Comparison of ENCODE assay signal across 1 cellular context in the genomic region with DNA sequence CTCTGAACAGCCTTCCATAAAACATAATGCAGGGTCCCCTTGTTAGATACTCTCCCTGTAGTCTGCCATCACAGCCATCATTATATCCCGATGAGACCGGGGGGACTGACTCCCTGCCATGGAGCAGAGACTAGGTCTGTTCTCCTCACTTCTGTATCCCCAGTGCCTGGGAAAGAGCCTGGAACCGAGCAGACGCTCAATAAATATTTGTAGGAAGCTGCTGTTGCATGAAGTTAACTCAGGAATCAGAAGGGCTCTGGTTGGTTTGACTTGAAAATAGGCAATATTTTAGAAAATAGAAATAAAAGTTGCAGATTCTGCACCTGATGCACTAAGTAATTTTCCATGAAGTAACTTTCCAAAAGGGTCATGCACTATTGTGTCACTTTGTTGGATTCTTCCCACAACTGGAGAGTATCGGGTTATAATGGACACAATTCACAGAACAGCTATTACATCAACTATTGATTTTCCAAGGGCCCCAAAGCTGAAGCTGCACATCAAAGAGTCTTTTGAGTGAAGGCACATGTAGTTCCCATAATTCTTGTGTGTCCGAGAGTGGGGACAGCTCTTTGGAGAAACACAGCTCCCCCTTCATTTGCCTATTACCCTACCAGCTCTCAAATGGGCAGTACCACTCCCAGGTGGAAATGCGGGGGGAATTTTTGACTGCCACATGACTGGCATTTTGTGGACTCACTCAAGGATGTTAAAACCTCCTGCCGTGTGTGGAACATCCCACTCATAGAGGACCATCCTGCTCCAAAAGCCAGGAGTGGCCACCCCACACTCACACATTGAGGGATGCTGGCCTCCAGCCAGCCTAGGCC.
TF ChIP-seq lines count a peak whose summit lies in the region.

No MANE protein-coding gene starts in this region.

TF ChIP-seq in HepG2, 621 proteins besides CTCF, POLR2A, EP300 and RAD21 (continued from another document):
- TF ChIP-seq, protein P1, sequence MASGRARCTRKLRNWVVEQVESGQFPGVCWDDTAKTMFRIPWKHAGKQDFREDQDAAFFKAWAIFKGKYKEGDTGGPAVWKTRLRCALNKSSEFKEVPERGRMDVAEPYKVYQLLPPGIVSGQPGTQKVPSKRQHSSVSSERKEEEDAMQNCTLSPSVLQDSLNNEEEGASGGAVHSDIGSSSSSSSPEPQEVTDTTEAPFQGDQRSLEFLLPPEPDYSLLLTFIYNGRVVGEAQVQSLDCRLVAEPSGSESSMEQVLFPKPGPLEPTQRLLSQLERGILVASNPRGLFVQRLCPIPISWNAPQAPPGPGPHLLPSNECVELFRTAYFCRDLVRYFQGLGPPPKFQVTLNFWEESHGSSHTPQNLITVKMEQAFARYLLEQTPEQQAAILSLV (CRISPR knock-in tag; IDR thresholded peaks at IDR 0.05; ENCODE audit: borderline replicate concordance) = no peak
- TF ChIP-seq SMAD3 (CRISPR knock-in tag; IDR thresholded peaks at IDR 0.05) = peak; percentile 91
- TF ChIP-seq KDM5B (CRISPR knock-in tag; IDR thresholded peaks at IDR 0.05; ENCODE audit: borderline replicate concordance) = 0 out of 2 replicates have a peak, but pooled peaks have one; percentile 15
- TF ChIP-seq, protein P2, sequence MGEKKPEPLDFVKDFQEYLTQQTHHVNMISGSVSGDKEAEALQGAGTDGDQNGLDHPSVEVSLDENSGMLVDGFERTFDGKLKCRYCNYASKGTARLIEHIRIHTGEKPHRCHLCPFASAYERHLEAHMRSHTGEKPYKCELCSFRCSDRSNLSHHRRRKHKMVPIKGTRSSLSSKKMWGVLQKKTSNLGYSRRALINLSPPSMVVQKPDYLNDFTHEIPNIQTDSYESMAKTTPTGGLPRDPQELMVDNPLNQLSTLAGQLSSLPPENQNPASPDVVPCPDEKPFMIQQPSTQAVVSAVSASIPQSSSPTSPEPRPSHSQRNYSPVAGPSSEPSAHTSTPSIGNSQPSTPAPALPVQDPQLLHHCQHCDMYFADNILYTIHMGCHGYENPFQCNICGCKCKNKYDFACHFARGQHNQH (CRISPR knock-in tag; IDR thresholded peaks at IDR 0.05) = no peak
- no peak for TF ChIP-seq ZNF569 (CRISPR knock-in tag; IDR thresholded peaks at IDR 0.05; ENCODE audit: borderline replicate concordance)
- 0 out of 2 replicates have a peak, but pooled peaks have one; percentile 44 for TF ChIP-seq KLF6 (CRISPR knock-in tag; IDR thresholded peaks at IDR 0.05)
- TF ChIP-seq ZNF549 (CRISPR knock-in tag; IDR thresholded peaks at IDR 0.05) = no peak
- TF ChIP-seq, protein P3, sequence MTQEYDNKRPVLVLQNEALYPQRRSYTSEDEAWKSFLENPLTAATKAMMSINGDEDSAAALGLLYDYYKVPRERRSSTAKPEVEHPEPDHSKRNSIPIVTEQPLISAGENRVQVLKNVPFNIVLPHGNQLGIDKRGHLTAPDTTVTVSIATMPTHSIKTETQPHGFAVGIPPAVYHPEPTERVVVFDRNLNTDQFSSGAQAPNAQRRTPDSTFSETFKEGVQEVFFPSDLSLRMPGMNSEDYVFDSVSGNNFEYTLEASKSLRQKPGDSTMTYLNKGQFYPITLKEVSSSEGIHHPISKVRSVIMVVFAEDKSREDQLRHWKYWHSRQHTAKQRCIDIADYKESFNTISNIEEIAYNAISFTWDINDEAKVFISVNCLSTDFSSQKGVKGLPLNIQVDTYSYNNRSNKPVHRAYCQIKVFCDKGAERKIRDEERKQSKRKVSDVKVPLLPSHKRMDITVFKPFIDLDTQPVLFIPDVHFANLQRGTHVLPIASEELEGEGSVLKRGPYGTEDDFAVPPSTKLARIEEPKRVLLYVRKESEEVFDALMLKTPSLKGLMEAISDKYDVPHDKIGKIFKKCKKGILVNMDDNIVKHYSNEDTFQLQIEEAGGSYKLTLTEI (CRISPR knock-in tag; conservative IDR thresholded peaks at IDR 0.05) = no peak
- peak; percentile 80 for TF ChIP-seq SIX4 (CRISPR knock-in tag; IDR thresholded peaks at IDR 0.05)
- TF ChIP-seq, protein P4, sequence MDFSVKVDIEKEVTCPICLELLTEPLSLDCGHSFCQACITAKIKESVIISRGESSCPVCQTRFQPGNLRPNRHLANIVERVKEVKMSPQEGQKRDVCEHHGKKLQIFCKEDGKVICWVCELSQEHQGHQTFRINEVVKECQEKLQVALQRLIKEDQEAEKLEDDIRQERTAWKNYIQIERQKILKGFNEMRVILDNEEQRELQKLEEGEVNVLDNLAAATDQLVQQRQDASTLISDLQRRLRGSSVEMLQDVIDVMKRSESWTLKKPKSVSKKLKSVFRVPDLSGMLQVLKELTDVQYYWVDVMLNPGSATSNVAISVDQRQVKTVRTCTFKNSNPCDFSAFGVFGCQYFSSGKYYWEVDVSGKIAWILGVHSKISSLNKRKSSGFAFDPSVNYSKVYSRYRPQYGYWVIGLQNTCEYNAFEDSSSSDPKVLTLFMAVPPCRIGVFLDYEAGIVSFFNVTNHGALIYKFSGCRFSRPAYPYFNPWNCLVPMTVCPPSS (IDR thresholded peaks at IDR 0.05) = no peak
- TF ChIP-seq RXRA (CRISPR knock-in tag; IDR thresholded peaks at IDR 0.05) = peak; percentile 36; the same call in 1 of the 2 replicates
- TF ChIP-seq MAFK (conservative IDR thresholded peaks at IDR 0.05 in 1 of 2, IDR thresholded peaks at IDR 0.05 in 1 of 2; ENCODE audit: low read length in 2 of 2) = no peak
- no peak for TF ChIP-seq TBP (CRISPR knock-in tag; IDR thresholded peaks at IDR 0.05)
- TF ChIP-seq GABPB1 (CRISPR knock-in tag; IDR thresholded peaks at IDR 0.05) = no peak
- TF ChIP-seq REL (CRISPR knock-in tag; conservative IDR thresholded peaks at IDR 0.05) = no peak
- TF ChIP-seq RBAK (CRISPR knock-in tag; IDR thresholded peaks at IDR 0.05) = no peak
- 0 out of 2 replicates have a peak, but pooled peaks have one; percentile 36 for TF ChIP-seq KDM3A (CRISPR knock-in tag; IDR thresholded peaks at IDR 0.05; ENCODE audit: low read depth)
- no peak for TF ChIP-seq CCAR2 (optimal IDR thresholded peaks at IDR 0.05; ENCODE audit: low read depth, low read length)
- TF ChIP-seq ATAD3A (CRISPR knock-in tag; IDR thresholded peaks at IDR 0.05) = no peak
- TF ChIP-seq TCF12 (IDR thresholded peaks at IDR 0.05) = no peak
- TF ChIP-seq TCF12 (CRISPR knock-in tag; IDR thresholded peaks at IDR 0.05) = no peak
- TF ChIP-seq KDM2A (CRISPR knock-in tag; IDR thresholded peaks at IDR 0.05; ENCODE audit: borderline replicate concordance, low read depth) = no peak
- TF ChIP-seq EHMT2 (IDR thresholded peaks at IDR 0.05; ENCODE audit: borderline replicate concordance, low read depth, low read length) = no peak
- no peak for TF ChIP-seq RBM39 (IDR thresholded peaks at IDR 0.05; ENCODE audit: low read depth, low read length, poor library complexity, severe bottlenecking)
- TF ChIP-seq ZNF781 (CRISPR knock-in tag; IDR thresholded peaks at IDR 0.05; ENCODE audit: borderline replicate concordance, not compliant biosample characterization) = no peak
- peak; percentile 66; the same call in 1 of the 2 replicates for TF ChIP-seq NFIC (IDR thresholded peaks at IDR 0.05; ENCODE audit: low read length)
